Comparison of ENCODE assay signal across 8 cellular contexts in the genomic region with DNA sequence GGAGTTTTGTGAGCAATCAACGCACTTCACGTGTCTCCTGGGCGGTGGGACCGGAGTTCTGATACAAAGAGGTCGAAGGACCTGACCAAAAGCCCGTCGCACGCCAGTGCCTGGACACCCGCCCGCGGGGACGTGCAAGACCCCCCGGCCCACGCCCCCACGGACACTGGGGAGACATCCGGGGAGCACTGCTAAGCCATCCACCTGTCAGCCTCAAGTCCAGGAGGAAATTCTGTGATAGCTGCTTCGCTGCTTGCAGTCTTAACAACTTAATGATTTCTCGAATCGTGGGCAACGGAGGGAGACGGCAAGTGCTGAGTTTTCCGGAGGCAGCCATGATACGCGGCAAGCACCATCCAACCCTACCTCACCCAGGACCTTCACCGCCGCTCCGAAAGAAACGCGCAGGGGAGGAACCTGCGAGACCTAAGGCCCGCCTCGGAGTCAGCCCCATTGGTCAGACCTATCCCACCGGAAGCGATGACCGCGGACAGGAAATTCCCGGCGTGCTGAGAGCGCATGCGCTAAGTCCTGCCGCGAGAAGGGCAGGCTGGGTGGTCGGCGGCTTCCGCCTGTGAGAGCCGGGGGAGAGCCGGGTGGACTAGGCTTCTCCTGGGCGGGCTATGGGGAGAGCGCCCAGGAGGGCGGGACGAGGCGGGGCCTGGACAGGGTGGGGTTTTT. TPM values are rescaled to one million over a fixed set of nuclear protein-coding genes. Genes with fewer than 3 reads are reported as not detected.
A peak's percentile ranks its signal among the peaks of the same experiment; 100 is the strongest.
DNase-seq lines count a peak whose midpoint lies in the region; ATAC-seq and TF ChIP-seq lines count a peak whose summit lies in the region.

TFB1M (minus strand) TSS at position 393 of the 681 bp plus-strand sequence; CDS start at position 337, 56 bp downstream.

- peak; percentile 93 for ATAC-seq in GM21619 (IDR thresholded peaks at IDR 0.05; ENCODE audit: unreplicated experiment)
- peak; percentile 99 for ATAC-seq in esophagus mucosa

- H3K27ac ChIP-seq in Peyer's patch (peak within 1 kb of the TSS; percentile 83 to 90 (median 86)), muscle layer of colon (ENCODE audit: low read depth, low read length) (peak within 1 kb of the TSS; percentile 85)

- H3K36me3 ChIP-seq in Peyer's patch = no peaks in the 10 kb centered on the region
- H3K36me3 ChIP-seq in muscle layer of colon (ENCODE audit: insufficient read depth, low read length) = no peaks in the 10 kb centered on the region

- peak; percentile 85 for DNase-seq in DMS153 treated with DMSO at 0.1 percent for 48 hours (lab: John Stamatoyannopoulos, UW; ENCODE audit: unreplicated experiment)
- peak; percentile 98 for DNase-seq in Jurkat, Clone E6-1 (ENCODE audit: low read depth, low spot score)
- DNase-seq in Peyer's patch = peak; percentile 97 to 99 (median 98)
- DNase-seq in activated T-cell treated with anti-CD3 and anti-CD28 coated beads, Interleukin-2, amount 50 U/mL, for 48 hours = peak; percentile 98 to 99
- peak; percentile 98 for DNase-seq in stimulated activated CD8-positive, alpha-beta memory T cell treated with anti-CD3 and anti-CD28 coated beads, Interleukin-7, amount 100 ng/mL, for 24 hours (ENCODE audit: low read depth)

- TF ChIP-seq POLR2A in Peyer's patch (IDR thresholded peaks at IDR 0.05) = peak; percentile 80 to 89

- H3K4me3 ChIP-seq in Jurkat, Clone E6-1 (ENCODE audit: low read length) = peak within 1 kb of the TSS; percentile 91
- peak within 1 kb of the TSS; percentile 60 to 90 (median 81) for H3K4me3 ChIP-seq in Peyer's patch
- H3K4me3 ChIP-seq in muscle layer of colon (ENCODE audit: low read depth in 1 of 2, low read length in 2 of 2) = peak within 1 kb of the TSS; percentile 88 to 96

- H3K27me3 ChIP-seq in Peyer's patch (no peaks in the 10 kb centered on the region), muscle layer of colon (ENCODE audit: control insufficient read depth in 1 of 2, insufficient read depth in 2 of 2, low read length in 2 of 2) (no peaks in the 10 kb centered on the region)

- H3K4me1 ChIP-seq in Peyer's patch = peaks cover 0 to 7% (median 0%) of the 10 kb centered on the region in 4 donors
- no peaks in the 10 kb centered on the region for H3K4me1 ChIP-seq in muscle layer of colon (ENCODE audit: insufficient read depth, low read length)

- peak within 1 kb of the TSS; percentile 66 for H3K9ac ChIP-seq in muscle layer of colon (ENCODE audit: low read length)

- TF ChIP-seq CTCF in Peyer's patch (IDR thresholded peaks at IDR 0.05) = no peak

- no peaks in the 10 kb centered on the region for H3K9me3 ChIP-seq in Peyer's patch
- no peaks in the 10 kb centered on the region for H3K9me3 ChIP-seq in muscle layer of colon (ENCODE audit: low read length)

RNA-seq across cellular contexts. Expression of gene TFB1M, which starts in this region (rescaled TPM):
- 28.3 TPM for polyA plus RNA-seq in Jurkat, Clone E6-1 (2012; ENCODE audit: insufficient read depth, insufficient read length)
- total RNA-seq in Peyer's patch = 10 to 100 TPM; 11.4 to 26.4 (median 13.3) TPM
- total RNA-seq in esophagus mucosa = 16.3 TPM

Comparison
In these comparisons a context has a peak if more than half of its experiments do, and no peak if none do; other contexts are left out.
1. Peak in every context shown above with its lines: DNase-seq, ATAC-seq, H3K4me3 ChIP-seq and H3K27ac ChIP-seq.